1 cellular context compared by ENCODE assay signal in the genomic region with DNA sequence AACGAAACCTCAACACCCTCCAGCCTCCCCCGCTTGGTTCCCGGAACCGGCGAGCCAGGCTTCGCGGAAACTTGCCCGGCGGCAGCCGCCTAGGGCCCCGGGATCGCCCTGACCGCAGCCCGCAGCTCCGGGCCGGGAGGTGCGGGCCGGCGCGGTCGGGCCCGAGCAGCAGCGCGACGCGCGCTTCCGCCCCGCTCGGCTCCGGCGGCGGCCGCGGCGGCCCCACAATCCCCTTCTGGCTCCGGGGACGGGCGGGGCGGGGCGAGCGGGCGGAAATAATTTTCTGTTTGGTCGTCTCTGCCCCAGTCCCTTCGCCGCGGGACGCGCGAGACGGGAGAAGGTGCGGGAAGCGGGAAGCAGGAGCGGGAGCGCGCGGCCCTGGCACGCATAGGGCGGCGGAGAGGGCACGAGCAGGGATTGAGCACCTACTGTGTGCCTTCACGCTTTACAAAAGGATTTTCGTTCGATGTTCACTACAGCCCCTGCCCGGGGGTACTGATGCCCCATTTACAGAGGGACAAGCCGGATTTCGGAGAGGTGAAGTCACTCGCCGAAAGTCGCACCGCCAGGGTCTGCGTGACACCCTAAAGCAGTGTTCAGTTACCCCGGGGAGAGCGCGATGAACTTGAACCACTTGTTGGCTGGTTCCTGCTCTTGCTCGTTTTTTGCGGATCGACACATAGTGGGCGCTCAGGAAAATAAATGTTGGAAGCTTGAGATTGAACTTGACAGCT.
A peak's percentile ranks its signal among the peaks of the same experiment; 100 is the strongest.
TF ChIP-seq lines count a peak whose summit lies in the region.

No MANE protein-coding gene starts in this region.

TF ChIP-seq in K562, 482 proteins besides CTCF, POLR2A, EP300 and RAD21 (continued from another document and continues in another):
- TF ChIP-seq, protein P1, sequence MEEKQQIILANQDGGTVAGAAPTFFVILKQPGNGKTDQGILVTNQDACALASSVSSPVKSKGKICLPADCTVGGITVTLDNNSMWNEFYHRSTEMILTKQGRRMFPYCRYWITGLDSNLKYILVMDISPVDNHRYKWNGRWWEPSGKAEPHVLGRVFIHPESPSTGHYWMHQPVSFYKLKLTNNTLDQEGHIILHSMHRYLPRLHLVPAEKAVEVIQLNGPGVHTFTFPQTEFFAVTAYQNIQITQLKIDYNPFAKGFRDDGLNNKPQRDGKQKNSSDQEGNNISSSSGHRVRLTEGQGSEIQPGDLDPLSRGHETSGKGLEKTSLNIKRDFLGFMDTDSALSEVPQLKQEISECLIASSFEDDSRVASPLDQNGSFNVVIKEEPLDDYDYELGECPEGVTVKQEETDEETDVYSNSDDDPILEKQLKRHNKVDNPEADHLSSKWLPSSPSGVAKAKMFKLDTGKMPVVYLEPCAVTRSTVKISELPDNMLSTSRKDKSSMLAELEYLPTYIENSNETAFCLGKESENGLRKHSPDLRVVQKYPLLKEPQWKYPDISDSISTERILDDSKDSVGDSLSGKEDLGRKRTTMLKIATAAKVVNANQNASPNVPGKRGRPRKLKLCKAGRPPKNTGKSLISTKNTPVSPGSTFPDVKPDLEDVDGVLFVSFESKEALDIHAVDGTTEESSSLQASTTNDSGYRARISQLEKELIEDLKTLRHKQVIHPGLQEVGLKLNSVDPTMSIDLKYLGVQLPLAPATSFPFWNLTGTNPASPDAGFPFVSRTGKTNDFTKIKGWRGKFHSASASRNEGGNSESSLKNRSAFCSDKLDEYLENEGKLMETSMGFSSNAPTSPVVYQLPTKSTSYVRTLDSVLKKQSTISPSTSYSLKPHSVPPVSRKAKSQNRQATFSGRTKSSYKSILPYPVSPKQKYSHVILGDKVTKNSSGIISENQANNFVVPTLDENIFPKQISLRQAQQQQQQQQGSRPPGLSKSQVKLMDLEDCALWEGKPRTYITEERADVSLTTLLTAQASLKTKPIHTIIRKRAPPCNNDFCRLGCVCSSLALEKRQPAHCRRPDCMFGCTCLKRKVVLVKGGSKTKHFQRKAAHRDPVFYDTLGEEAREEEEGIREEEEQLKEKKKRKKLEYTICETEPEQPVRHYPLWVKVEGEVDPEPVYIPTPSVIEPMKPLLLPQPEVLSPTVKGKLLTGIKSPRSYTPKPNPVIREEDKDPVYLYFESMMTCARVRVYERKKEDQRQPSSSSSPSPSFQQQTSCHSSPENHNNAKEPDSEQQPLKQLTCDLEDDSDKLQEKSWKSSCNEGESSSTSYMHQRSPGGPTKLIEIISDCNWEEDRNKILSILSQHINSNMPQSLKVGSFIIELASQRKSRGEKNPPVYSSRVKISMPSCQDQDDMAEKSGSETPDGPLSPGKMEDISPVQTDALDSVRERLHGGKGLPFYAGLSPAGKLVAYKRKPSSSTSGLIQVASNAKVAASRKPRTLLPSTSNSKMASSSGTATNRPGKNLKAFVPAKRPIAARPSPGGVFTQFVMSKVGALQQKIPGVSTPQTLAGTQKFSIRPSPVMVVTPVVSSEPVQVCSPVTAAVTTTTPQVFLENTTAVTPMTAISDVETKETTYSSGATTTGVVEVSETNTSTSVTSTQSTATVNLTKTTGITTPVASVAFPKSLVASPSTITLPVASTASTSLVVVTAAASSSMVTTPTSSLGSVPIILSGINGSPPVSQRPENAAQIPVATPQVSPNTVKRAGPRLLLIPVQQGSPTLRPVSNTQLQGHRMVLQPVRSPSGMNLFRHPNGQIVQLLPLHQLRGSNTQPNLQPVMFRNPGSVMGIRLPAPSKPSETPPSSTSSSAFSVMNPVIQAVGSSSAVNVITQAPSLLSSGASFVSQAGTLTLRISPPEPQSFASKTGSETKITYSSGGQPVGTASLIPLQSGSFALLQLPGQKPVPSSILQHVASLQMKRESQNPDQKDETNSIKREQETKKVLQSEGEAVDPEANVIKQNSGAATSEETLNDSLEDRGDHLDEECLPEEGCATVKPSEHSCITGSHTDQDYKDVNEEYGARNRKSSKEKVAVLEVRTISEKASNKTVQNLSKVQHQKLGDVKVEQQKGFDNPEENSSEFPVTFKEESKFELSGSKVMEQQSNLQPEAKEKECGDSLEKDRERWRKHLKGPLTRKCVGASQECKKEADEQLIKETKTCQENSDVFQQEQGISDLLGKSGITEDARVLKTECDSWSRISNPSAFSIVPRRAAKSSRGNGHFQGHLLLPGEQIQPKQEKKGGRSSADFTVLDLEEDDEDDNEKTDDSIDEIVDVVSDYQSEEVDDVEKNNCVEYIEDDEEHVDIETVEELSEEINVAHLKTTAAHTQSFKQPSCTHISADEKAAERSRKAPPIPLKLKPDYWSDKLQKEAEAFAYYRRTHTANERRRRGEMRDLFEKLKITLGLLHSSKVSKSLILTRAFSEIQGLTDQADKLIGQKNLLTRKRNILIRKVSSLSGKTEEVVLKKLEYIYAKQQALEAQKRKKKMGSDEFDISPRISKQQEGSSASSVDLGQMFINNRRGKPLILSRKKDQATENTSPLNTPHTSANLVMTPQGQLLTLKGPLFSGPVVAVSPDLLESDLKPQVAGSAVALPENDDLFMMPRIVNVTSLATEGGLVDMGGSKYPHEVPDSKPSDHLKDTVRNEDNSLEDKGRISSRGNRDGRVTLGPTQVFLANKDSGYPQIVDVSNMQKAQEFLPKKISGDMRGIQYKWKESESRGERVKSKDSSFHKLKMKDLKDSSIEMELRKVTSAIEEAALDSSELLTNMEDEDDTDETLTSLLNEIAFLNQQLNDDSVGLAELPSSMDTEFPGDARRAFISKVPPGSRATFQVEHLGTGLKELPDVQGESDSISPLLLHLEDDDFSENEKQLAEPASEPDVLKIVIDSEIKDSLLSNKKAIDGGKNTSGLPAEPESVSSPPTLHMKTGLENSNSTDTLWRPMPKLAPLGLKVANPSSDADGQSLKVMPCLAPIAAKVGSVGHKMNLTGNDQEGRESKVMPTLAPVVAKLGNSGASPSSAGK (IDR thresholded peaks at IDR 0.05) = peak; percentile 95
- no peak for TF ChIP-seq ZBTB8A (IDR thresholded peaks at IDR 0.05; ENCODE audit: partially characterized antibody)
- TF ChIP-seq ZFPM2 (CRISPR knock-in tag; IDR thresholded peaks at IDR 0.05) = no peak
- TF ChIP-seq SMAD1 (IDR thresholded peaks at IDR 0.05; ENCODE audit: low read depth, low read length, partially characterized antibody) = peak; percentile 45
- peak; percentile 5 for TF ChIP-seq MEIS2 (IDR thresholded peaks at IDR 0.05; ENCODE audit: partially characterized antibody)
- no peak for TF ChIP-seq HDAC2 (IDR thresholded peaks at IDR 0.05)
- TF ChIP-seq, protein P2, sequence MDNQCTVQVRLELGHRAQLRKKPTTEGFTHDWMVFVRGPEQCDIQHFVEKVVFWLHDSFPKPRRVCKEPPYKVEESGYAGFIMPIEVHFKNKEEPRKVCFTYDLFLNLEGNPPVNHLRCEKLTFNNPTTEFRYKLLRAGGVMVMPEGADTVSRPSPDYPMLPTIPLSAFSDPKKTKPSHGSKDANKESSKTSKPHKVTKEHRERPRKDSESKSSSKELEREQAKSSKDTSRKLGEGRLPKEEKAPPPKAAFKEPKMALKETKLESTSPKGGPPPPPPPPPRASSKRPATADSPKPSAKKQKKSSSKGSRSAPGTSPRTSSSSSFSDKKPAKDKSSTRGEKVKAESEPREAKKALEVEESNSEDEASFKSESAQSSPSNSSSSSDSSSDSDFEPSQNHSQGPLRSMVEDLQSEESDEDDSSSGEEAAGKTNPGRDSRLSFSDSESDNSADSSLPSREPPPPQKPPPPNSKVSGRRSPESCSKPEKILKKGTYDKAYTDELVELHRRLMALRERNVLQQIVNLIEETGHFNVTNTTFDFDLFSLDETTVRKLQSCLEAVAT (IDR thresholded peaks at IDR 0.05) = 0 out of 4 replicates have a peak, but pooled peaks of 1 of the 2 experiments have one; percentile 9
- TF ChIP-seq ZNF263 (CRISPR knock-in tag; IDR thresholded peaks at IDR 0.05; ENCODE audit: borderline replicate concordance) = no peak
- TF ChIP-seq SAP30 (IDR thresholded peaks at IDR 0.05; ENCODE audit: borderline replicate concordance, insufficient read depth, low read depth, low read length, poor library complexity, severe bottlenecking) = peak; percentile 60
- no peak for TF ChIP-seq GTF2F1 (IDR thresholded peaks at IDR 0.05; ENCODE audit: low read depth, low read length)
- TF ChIP-seq, protein P3, sequence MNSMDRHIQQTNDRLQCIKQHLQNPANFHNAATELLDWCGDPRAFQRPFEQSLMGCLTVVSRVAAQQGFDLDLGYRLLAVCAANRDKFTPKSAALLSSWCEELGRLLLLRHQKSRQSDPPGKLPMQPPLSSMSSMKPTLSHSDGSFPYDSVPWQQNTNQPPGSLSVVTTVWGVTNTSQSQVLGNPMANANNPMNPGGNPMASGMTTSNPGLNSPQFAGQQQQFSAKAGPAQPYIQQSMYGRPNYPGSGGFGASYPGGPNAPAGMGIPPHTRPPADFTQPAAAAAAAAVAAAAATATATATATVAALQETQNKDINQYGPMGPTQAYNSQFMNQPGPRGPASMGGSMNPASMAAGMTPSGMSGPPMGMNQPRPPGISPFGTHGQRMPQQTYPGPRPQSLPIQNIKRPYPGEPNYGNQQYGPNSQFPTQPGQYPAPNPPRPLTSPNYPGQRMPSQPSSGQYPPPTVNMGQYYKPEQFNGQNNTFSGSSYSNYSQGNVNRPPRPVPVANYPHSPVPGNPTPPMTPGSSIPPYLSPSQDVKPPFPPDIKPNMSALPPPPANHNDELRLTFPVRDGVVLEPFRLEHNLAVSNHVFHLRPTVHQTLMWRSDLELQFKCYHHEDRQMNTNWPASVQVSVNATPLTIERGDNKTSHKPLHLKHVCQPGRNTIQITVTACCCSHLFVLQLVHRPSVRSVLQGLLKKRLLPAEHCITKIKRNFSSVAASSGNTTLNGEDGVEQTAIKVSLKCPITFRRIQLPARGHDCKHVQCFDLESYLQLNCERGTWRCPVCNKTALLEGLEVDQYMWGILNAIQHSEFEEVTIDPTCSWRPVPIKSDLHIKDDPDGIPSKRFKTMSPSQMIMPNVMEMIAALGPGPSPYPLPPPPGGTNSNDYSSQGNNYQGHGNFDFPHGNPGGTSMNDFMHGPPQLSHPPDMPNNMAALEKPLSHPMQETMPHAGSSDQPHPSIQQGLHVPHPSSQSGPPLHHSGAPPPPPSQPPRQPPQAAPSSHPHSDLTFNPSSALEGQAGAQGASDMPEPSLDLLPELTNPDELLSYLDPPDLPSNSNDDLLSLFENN (IDR thresholded peaks at IDR 0.05; ENCODE audit: low read depth in 2 of 2, low read length in 2 of 2) = 0 out of 4 replicates have a peak, but pooled peaks of 1 of the 2 experiments have one; percentile 9
- TF ChIP-seq GATAD2B (IDR thresholded peaks at IDR 0.05; ENCODE audit: borderline replicate concordance) = peak; percentile 81; the same call in 1 of the 2 replicates
- no peak for TF ChIP-seq PPARD (CRISPR knock-in tag; IDR thresholded peaks at IDR 0.05)
- TF ChIP-seq POLR2B (IDR thresholded peaks at IDR 0.05; ENCODE audit: low read depth, partially characterized antibody) = peak; percentile 82
- TF ChIP-seq, protein P4, sequence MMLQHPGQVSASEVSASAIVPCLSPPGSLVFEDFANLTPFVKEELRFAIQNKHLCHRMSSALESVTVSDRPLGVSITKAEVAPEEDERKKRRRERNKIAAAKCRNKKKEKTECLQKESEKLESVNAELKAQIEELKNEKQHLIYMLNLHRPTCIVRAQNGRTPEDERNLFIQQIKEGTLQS (IDR thresholded peaks at IDR 0.05) = peak; percentile 24; the same call in 1 of the 2 replicates
- TF ChIP-seq, protein P4 (CRISPR knock-in tag; conservative IDR thresholded peaks at IDR 0.05) = no peak
- TF ChIP-seq, protein P5, sequence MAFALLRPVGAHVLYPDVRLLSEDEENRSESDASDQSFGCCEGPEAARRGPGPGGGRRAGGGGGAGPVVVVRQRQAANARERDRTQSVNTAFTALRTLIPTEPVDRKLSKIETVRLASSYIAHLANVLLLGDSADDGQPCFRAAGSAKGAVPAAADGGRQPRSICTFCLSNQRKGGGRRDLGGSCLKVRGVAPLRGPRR (CRISPR knock-in tag; IDR thresholded peaks at IDR 0.05) = no peak
- TF ChIP-seq HNRNPL (IDR thresholded peaks at IDR 0.05; ENCODE audit: low read depth, low read length) = peak; percentile 82; the same call in 1 of the 2 replicates
- TF ChIP-seq NONO (IDR thresholded peaks at IDR 0.05; ENCODE audit: low read depth in 2 of 2, low read length in 1 of 2) = peak in 1 of 2 experiments; percentile 83; a peak in 2 of 4 replicates
- peak; percentile 88 for TF ChIP-seq ZKSCAN8 (CRISPR knock-in tag; IDR thresholded peaks at IDR 0.05)
- no peak for TF ChIP-seq ZNF75A (CRISPR knock-in tag; IDR thresholded peaks at IDR 0.05)
- no peak for TF ChIP-seq CAMTA2 (CRISPR knock-in tag; conservative IDR thresholded peaks at IDR 0.05)
- no peak; the same call in 1 of the 2 replicates for TF ChIP-seq NCOR1 (IDR thresholded peaks at IDR 0.05)
- no peak for TF ChIP-seq ZNF165 (CRISPR knock-in tag; IDR thresholded peaks at IDR 0.05; ENCODE audit: borderline replicate concordance)
- no peak for TF ChIP-seq SNIP1 (IDR thresholded peaks at IDR 0.05; ENCODE audit: low read depth)
- TF ChIP-seq MAFK (IDR thresholded peaks at IDR 0.05; ENCODE audit: low read length) = no peak
- peak; percentile 82 for TF ChIP-seq TBP (optimal IDR thresholded peaks at IDR 0.05; ENCODE audit: low read depth, low read length)
- TF ChIP-seq TAL1 (IDR thresholded peaks at IDR 0.05) = no peak
- TF ChIP-seq ZNF586 (CRISPR knock-in tag; conservative IDR thresholded peaks at IDR 0.05) = no peak
- TF ChIP-seq FOXM1 (IDR thresholded peaks at IDR 0.05; ENCODE audit: low read depth) = no peak
- 0 out of 2 replicates have a peak, but pooled peaks have one; percentile 37 for TF ChIP-seq FOXM1 (CRISPR knock-in tag; IDR thresholded peaks at IDR 0.05; ENCODE audit: low read depth)
- TF ChIP-seq ZNF121 (CRISPR knock-in tag; conservative IDR thresholded peaks at IDR 0.05) = no peak
- no peak for TF ChIP-seq CBX5 (IDR thresholded peaks at IDR 0.05; ENCODE audit: borderline replicate concordance, low read depth)
- TF ChIP-seq ZBTB11 (CRISPR knock-in tag; IDR thresholded peaks at IDR 0.05) = peak in 1 of 3 experiments; percentile 81; a peak in 2 of 6 replicates
- TF ChIP-seq ZNF507 (tag; conservative IDR thresholded peaks at IDR 0.05) = no peak
- peak; percentile 22; the same call in 1 of the 2 replicates for TF ChIP-seq ZNF175 (CRISPR knock-in tag; IDR thresholded peaks at IDR 0.05; ENCODE audit: low read depth)
- peak; percentile 87 for TF ChIP-seq POLR2H (tag; IDR thresholded peaks at IDR 0.05; ENCODE audit: low read depth)
